Comparison of ENCODE assay signal across 9 cellular contexts in the genomic region with DNA sequence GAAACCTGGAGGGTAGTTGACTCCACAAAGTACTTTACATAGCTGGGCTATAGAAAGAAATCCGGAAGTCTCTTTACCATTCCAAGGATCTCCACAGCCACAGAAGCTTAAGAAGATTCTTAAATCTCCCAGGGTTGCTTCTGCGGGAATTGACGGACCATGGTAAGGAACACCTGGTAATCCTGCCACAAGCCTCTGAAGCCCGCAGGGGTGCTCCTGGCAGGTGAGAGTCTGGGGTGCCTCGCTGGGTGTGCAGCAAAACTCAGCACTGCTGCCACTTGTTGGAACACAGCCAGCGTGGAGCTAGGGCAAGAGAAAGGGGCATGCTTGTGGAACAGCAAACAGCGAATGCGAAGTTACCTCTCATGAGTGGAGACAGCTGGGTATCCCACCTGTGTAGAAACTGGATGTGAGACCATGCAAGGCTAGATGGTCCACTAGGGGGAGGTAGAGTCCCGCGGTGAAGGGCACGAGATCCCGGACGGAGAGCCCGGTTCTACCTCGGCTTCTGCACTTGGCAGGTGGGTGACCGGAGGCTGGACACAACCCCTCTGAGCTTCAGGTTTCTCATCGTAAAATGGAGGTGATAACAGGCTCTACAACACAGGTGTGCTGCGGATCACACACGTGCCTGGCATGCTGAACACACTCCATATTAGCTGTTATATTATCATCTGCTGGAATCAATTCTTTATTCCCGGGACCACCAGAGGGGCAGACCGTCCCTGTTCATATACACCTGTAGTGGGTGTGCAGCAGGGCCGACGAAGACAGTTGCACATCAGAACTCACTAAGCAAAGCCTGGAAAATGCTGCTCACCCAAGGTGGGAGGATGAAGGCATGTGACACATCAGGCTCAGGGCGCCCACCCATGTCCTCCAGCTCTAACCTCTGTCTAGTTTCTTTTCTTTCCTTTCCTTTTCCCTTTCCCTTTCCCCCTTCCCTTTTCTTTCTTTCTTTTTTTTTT. TPM values are rescaled to one million over a fixed set of nuclear protein-coding genes. Genes with fewer than 3 reads are reported as not detected.
DNase-seq lines count a peak whose midpoint lies in the region; ATAC-seq and TF ChIP-seq lines count a peak whose summit lies in the region.
"Had no signal": no experiment of that assay in that cellular context is flagged by ENCODE, and none has a peak within 500 bp of the region (broad histone marks: within the 10 kb centered on the region; RNA-seq: fewer than 3 reads in every experiment).

No MANE protein-coding gene starts in this region.

- H3K9me3 ChIP-seq in ascending aorta (no peaks in the 10 kb centered on the region), smooth muscle cell (replicated peaks; ENCODE audit: low read depth) (no peaks in the 10 kb centered on the region)

- DNase-seq in NCI-H1105 treated with DMSO at 0.1 percent for 48 hours (lab: John Stamatoyannopoulos, UW) (peak; percentile 51), T-helper 22 cell (ENCODE audit: low read depth) (peak; percentile 40), ascending aorta (ENCODE audit: low spot score in 2 of 2) (peak in 1 of 2 donors; percentile 81), hypothalamus (lab: John Stamatoyannopoulos, UW) (peak in 44 of 51 donors; percentile 3 to 73 (median 25)), smooth muscle cell (lab: John Stamatoyannopoulos, UW; ENCODE audit: unreplicated experiment) (peak; percentile 6)

- no peak overlapping the region for H3K27ac ChIP-seq in ascending aorta
- no peak overlapping the region for H3K27ac ChIP-seq in smooth muscle cell (ENCODE audit: low read depth)
- H3K27ac ChIP-seq: skin epidermis had no signal

- no peak overlapping the region for H3K9ac ChIP-seq in smooth muscle cell (ENCODE audit: low read depth)

- no peaks in the 10 kb centered on the region for H3K79me2 ChIP-seq in smooth muscle cell (ENCODE audit: low read depth)

- H3K4me2 ChIP-seq in smooth muscle cell: peak overlapping the region; percentile 57

- H2AFZ ChIP-seq in smooth muscle cell (ENCODE audit: low read depth): no peak overlapping the region

- H3F3A ChIP-seq in smooth muscle cell (ENCODE audit: low read depth): no peaks in the 10 kb centered on the region

- intact Hi-C loops in ascending aorta (cut with DNase I): loop anchor here (1.0 kb wide), 2 partner anchors 90 to 261 kb away; no protein-coding TSS in a partner anchor

- H3K27me3 ChIP-seq in ascending aorta (no peaks in the 10 kb centered on the region), smooth muscle cell (ENCODE audit: low read depth) (peaks cover 3% of the 10 kb centered on the region)

- 37% methylated on average over 24 of the region's 24 CpGs for WGBS in smooth muscle cell (ENCODE audit: low lambda C conversion rate)

- no peak overlapping the region for H3K4me3 ChIP-seq in ascending aorta
- H3K4me3 ChIP-seq in smooth muscle cell: no peak overlapping the region
- H3K4me3 ChIP-seq: skin epidermis had no signal

- no peaks in the 10 kb centered on the region for H3K4me1 ChIP-seq in ascending aorta
- no peaks in the 10 kb centered on the region for H3K4me1 ChIP-seq in smooth muscle cell (ENCODE audit: low read depth)

- H3K36me3 ChIP-seq in ascending aorta (no peaks in the 10 kb centered on the region), smooth muscle cell (ENCODE audit: low read depth) (no peaks in the 10 kb centered on the region)

- peak; percentile 99 for TF ChIP-seq CTCF in GM12873 (IDR thresholded peaks at IDR 0.05; ENCODE audit: insufficient read depth, low read depth, low read length, missing control alignments)
- peak; percentile 83 to 93 (median 86) for TF ChIP-seq CTCF in ascending aorta (IDR thresholded peaks at IDR 0.05)
- TF ChIP-seq CTCF in smooth muscle cell (IDR thresholded peaks at IDR 0.05; ENCODE audit: borderline replicate concordance, insufficient read depth, poor library complexity, severe bottlenecking): peak; percentile 81

- ATAC-seq in HG02571 (IDR thresholded peaks at IDR 0.05; ENCODE audit: unreplicated experiment): peak; percentile 77
- no peak for ATAC-seq in HG03457 (IDR thresholded peaks at IDR 0.05; ENCODE audit: unreplicated experiment)

- H4K20me1 ChIP-seq in smooth muscle cell (ENCODE audit: low read depth): no peaks in the 10 kb centered on the region

RNA-seq across cellular contexts. Expression of a gene that starts 24.1 kb away (rescaled TPM):
- total RNA-seq in ascending aorta (67.8 TPM), smooth muscle cell (58.4 and 69.9 TPM in 2 replicates)
- polyA plus RNA-seq in smooth muscle cell: 74.0 and 85.3 TPM in 2 replicates
